Comparison of ENCODE assay signal across 9 cellular contexts in the genomic region with DNA sequence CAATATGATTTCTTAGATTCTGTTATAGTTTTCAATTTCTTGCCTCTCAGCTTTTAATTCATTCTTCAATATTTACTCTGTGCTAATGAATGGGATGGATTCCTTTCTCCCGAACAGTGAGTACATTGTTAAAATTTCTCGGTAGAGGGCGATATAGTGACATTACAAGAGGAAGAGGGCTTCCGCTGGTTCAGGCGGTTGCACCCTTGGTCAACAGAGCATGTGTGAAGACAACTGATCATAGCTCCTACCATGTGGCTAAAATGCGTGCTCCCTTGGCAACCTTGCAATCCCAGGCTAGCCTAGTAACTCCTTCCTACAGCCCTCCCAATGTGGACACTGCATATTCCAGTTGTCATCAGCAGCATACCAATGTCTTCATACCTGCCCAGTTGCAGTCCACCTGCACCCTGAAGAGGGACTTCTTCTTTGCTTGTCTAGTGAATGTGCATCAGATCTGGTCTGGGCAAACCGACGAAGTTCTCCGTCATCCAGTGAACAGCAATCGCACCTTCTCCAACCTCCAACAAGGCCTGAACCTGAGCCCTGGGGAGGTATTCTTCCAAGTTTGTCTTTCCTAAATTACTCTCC.
DNase-seq lines count a peak whose midpoint lies in the region; ATAC-seq and TF ChIP-seq lines count a peak whose summit lies in the region.
"Had no signal": no experiment of that assay in that cellular context is flagged by ENCODE, and none has a peak within 500 bp of the region (broad histone marks: within the 10 kb centered on the region; RNA-seq: fewer than 3 reads in every experiment).

No MANE protein-coding gene starts in this region.

- H3K36me3 Mint-ChIP-seq in neural crest cell (ENCODE audit: low read depth), result no peaks in the 10 kb centered on the region
- no peaks in the 10 kb centered on the region for H3K36me3 Mint-ChIP-seq in activated CD4-positive, alpha-beta memory T cell treated with anti-CD3 and anti-CD28 coated beads for 36 hours

- DNase-seq in HuH-7.5 (ENCODE audit: low spot score) (peak; percentile 3), body of pancreas (peak in 2 of 4 donors; percentile 7 to 19), neural crest cell (ENCODE audit: low read depth, low spot score) (no peak), cerebellum (ENCODE audit: low spot score) (no peak)
- no peak for DNase-seq in stimulated activated naive CD8-positive, alpha-beta T cell treated with anti-CD3 and anti-CD28 coated beads, Interleukin-15, Interleukin-2, amounts not matched to agents 100 U/mL and 50 U/mL, for 24 hours
- no peak for DNase-seq in activated CD4-positive, alpha-beta memory T cell treated with anti-CD3 and anti-CD28 coated beads for 36 hours
- DNase-seq: transverse colon had no signal

- no peaks in the 10 kb centered on the region for H3K9me3 Mint-ChIP-seq in neural crest cell
- H3K9me3 Mint-ChIP-seq in activated CD4-positive, alpha-beta memory T cell treated with anti-CD3 and anti-CD28 coated beads for 36 hours, result peaks cover 3% of the 10 kb centered on the region

- no peak overlapping the region for H3K4me3 ChIP-seq in body of pancreas
- H3K4me3 ChIP-seq: transverse colon had no signal

- ATAC-seq in body of pancreas, result no peak
- ATAC-seq in stimulated activated naive CD8-positive, alpha-beta T cell treated with anti-CD3 and anti-CD28 coated beads, Interleukin-15, Interleukin-2, amounts not matched to agents 100 U/mL and 50 U/mL, for 24 hours, result no peak
- no peak for ATAC-seq in HG02798 (IDR thresholded peaks at IDR 0.05; ENCODE audit: poor library complexity, unreplicated experiment)

- H3K4me1 ChIP-seq in body of pancreas, result no peaks in the 10 kb centered on the region
- H3K4me1 ChIP-seq: transverse colon had no signal

- CTCF ChIA-PET in activated CD4-positive, alpha-beta memory T cell treated with anti-CD3 and anti-CD28 coated beads for 36 hours (lab: Charles Lee), result no interaction called here

- H3K27me3 ChIP-seq in body of pancreas, result no peaks in the 10 kb centered on the region
- H3K27me3 ChIP-seq: transverse colon had no signal

- intact Hi-C loops in body of pancreas (cut with DNase I), result no loop called here
- intact Hi-C loops in activated CD4-positive, alpha-beta memory T cell treated with anti-CD3 and anti-CD28 coated beads for 36 hours (cut with micrococcal nuclease), result no loop called here

- H3K27ac Mint-ChIP-seq in neural crest cell (ENCODE audit: unreplicated experiment), result no peak overlapping the region
- no peak overlapping the region for H3K27ac Mint-ChIP-seq in activated CD4-positive, alpha-beta memory T cell treated with anti-CD3 and anti-CD28 coated beads for 36 hours

- no peaks in the 10 kb centered on the region for H3K27me3 Mint-ChIP-seq in neural crest cell (ENCODE audit: low read depth)
- H3K27me3 Mint-ChIP-seq in activated CD4-positive, alpha-beta memory T cell treated with anti-CD3 and anti-CD28 coated beads for 36 hours, result no peaks in the 10 kb centered on the region

- POLR2A ChIA-PET in activated CD4-positive, alpha-beta memory T cell treated with anti-CD3 and anti-CD28 coated beads for 36 hours (lab: Charles Lee), result no interaction called here

- peaks cover 7% of the 10 kb centered on the region for H3K4me1 Mint-ChIP-seq in neural crest cell
- H3K4me1 Mint-ChIP-seq in activated CD4-positive, alpha-beta memory T cell treated with anti-CD3 and anti-CD28 coated beads for 36 hours (ENCODE audit: low read depth), result no peaks in the 10 kb centered on the region

- H3K36me3 ChIP-seq in body of pancreas (replicated peaks in 1 of 2; ENCODE audit: insufficient read depth in 1 of 2, low read depth in 2 of 2), result no peaks in the 10 kb centered on the region
- H3K36me3 ChIP-seq: transverse colon had no signal

- no peak overlapping the region for H3K4me3 Mint-ChIP-seq in neural crest cell
- no peak overlapping the region for H3K4me3 Mint-ChIP-seq in activated CD4-positive, alpha-beta memory T cell treated with anti-CD3 and anti-CD28 coated beads for 36 hours

- H3K9me3 ChIP-seq in body of pancreas, result no peaks in the 10 kb centered on the region
- H3K9me3 ChIP-seq: transverse colon had no signal

- no peak overlapping the region for H3K27ac ChIP-seq in body of pancreas
- H3K27ac ChIP-seq: transverse colon had no signal

- WGBS in body of pancreas, 2 donors, result 53 to 55% methylated on average over 10 of the region's 10 CpGs

- TF ChIP-seq CTCF in GM12873 (IDR thresholded peaks at IDR 0.05; ENCODE audit: insufficient read depth, low read depth, low read length, missing control alignments) (peak; percentile 8), body of pancreas (IDR thresholded peaks at IDR 0.05) (peak in 5 of 7 experiments; percentile 18 to 38 (median 24)), neural crest cell (conservative IDR thresholded peaks at IDR 0.05) (peak; percentile 56)

- no peak for TF ChIP-seq POLR2A in body of pancreas (IDR thresholded peaks at IDR 0.05)
